Comparison of ENCODE assay signal across 1 cellular context in genomic region chr16:67989322-67990017, GRCh38.
TF ChIP-seq lines count a peak whose summit lies in the region.

No MANE protein-coding gene starts in this region.

TF ChIP-seq in HepG2, 621 proteins besides CTCF, POLR2A, EP300 and RAD21:
- TF ChIP-seq ISX (CRISPR knock-in tag; conservative IDR thresholded peaks at IDR 0.05) (no peak), HNRNPLL (IDR thresholded peaks at IDR 0.05; ENCODE audit: low read depth, low read length, poor library complexity, severe bottlenecking) (no peak), MAF1 (CRISPR knock-in tag; IDR thresholded peaks at IDR 0.05; ENCODE audit: borderline replicate concordance) (no peak), FOXP1 (IDR thresholded peaks at IDR 0.05) (no peak), FOXP1 (CRISPR knock-in tag; IDR thresholded peaks at IDR 0.05) (no peak), MAFF (IDR thresholded peaks at IDR 0.05; ENCODE audit: low read depth, low read length) (no peak), ZNF790 (CRISPR knock-in tag; IDR thresholded peaks at IDR 0.05; ENCODE audit: borderline replicate concordance) (0 out of 2 replicates have a peak, but pooled peaks have one; percentile 36), ZBTB39 (CRISPR knock-in tag; IDR thresholded peaks at IDR 0.05) (no peak), MXD1 (CRISPR knock-in tag; IDR thresholded peaks at IDR 0.05) (0 out of 2 replicates have a peak, but pooled peaks have one; percentile 26), THAP7 (CRISPR knock-in tag; IDR thresholded peaks at IDR 0.05) (0 out of 2 replicates have a peak, but pooled peaks have one; percentile 21), JDP2 (CRISPR knock-in tag; IDR thresholded peaks at IDR 0.05; ENCODE audit: borderline replicate concordance) (no peak), ZNF468 (CRISPR knock-in tag; IDR thresholded peaks at IDR 0.05) (no peak)
- TF ChIP-seq, protein P1, sequence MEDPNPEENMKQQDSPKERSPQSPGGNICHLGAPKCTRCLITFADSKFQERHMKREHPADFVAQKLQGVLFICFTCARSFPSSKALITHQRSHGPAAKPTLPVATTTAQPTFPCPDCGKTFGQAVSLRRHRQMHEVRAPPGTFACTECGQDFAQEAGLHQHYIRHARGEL (CRISPR knock-in tag; IDR thresholded peaks at IDR 0.05) = no peak
TF ChIP-seq in HepG2: peak in this region for 3.
